ENCODE assay signal across 26 cellular contexts in the genomic region with DNA sequence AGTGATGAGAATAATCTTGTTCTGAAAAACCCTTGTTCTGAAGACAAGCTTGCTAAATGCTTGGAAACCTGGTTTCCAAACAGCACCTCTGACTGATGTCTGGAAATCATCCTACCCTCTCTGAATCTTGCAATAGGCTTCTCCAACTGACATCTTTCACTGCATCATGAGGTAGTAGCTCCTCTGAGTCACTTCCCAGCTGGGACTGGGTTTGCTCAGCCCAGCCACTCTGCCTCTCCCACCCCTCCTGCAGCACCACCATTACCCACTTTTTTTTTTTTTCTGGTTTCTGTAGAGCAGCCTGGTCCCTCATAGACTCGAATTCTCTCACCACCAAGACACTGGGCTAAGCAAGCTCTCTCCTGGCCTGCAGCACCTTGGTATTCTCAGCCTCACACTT.
"Had no signal": no experiment of that assay in that cellular context is flagged by ENCODE, and none has a peak within 500 bp of the region (broad histone marks: within the 10 kb centered on the region; RNA-seq: fewer than 3 reads in every experiment).

No MANE protein-coding gene starts in this region.

- H3K9ac ChIP-seq: parathyroid adenoma had no signal

- H3K27ac ChIP-seq: esophagus squamous epithelium, left ventricle myocardium inferior, parathyroid adenoma, psoas muscle, vagina had no signal

- H3K4me3 ChIP-seq: esophagus squamous epithelium, left ventricle myocardium inferior, lung, psoas muscle, smooth muscle cell, vagina had no signal

- DNase-seq: activated CD4-positive, alpha-beta T cell treated with anti-CD3 and anti-CD28 coated beads, Interleukin-2, amount 50 U/mL, for 1 hour; activated CD4-positive, CD25-positive, alpha-beta regulatory T cell treated with anti-CD3 and anti-CD28 coated beads, Interleukin-2, amount 50 U/mL, for 72 hours; activated CD8-positive, alpha-beta T cell treated with anti-CD3 and anti-CD28 coated beads for 36 hours; activated naive CD8-positive, alpha-beta T cell treated with anti-CD3 and anti-CD28 coated beads, Interleukin-2, amount 50 U/mL, for 24 hours; activated T-cell treated with anti-CD3 and anti-CD28 coated beads, Interleukin-2, amount 50 U/mL, for 48 hours; dermis blood vessel endothelial cell; effector CD4-positive, alpha-beta T cell; esophagus squamous epithelium; foreskin melanocyte; left ventricle myocardium inferior; naive B cell; psoas muscle; stimulated activated CD4-positive, alpha-beta T cell treated with anti-CD3 and anti-CD28 coated beads, Interleukin-1b, Interleukin-23, amount 100 ng/mL, for 48 hours; stimulated activated CD4-positive, alpha-beta T cell treated with anti-CD3 and anti-CD28 coated beads, Interleukin-4, amount 100 ng/mL, for 4 hours; stimulated activated CD8-positive, alpha-beta memory T cell treated with anti-CD3 and anti-CD28 coated beads, Interleukin-4, amount 100 ng/mL, for 48 hours; stimulated activated naive CD8-positive, alpha-beta T cell treated with anti-CD3 and anti-CD28 coated beads, Interleukin-15, amount 100 ng/mL, for 72 hours; substantia nigra; T-helper 2 cell had no signal

- H3K27me3 ChIP-seq: esophagus squamous epithelium, vagina had no signal

- H3K4me3 Mint-ChIP-seq: activated CD8-positive, alpha-beta T cell treated with anti-CD3 and anti-CD28 coated beads for 36 hours; activated naive CD4-positive, alpha-beta T cell treated with anti-CD3 and anti-CD28 coated beads, Interleukin-2, amount 50 U/mL, for 24 hours; activated naive CD8-positive, alpha-beta T cell treated with anti-CD3 and anti-CD28 coated beads, Interleukin-2, amount 50 U/mL, for 24 hours; naive B cell; stimulated activated memory B cell treated with anti-CD40 and anti-IgM and Interleukin-4, amounts not matched to agents 10 μg/mL and 1 μg/mL and 100 μg/mL, for 72 hours; stimulated activated naive CD8-positive, alpha-beta T cell treated with anti-CD3 and anti-CD28 coated beads, Interleukin-15, amount 100 ng/mL, for 72 hours; type B pancreatic cell had no signal

- H2AFZ ChIP-seq: parathyroid adenoma had no signal

- H3K9me3 ChIP-seq: esophagus squamous epithelium, left ventricle myocardium inferior, psoas muscle, vagina had no signal

- H3K4me1 Mint-ChIP-seq: activated naive CD4-positive, alpha-beta T cell treated with anti-CD3 and anti-CD28 coated beads, Interleukin-2, amount 50 U/mL, for 24 hours; activated naive CD8-positive, alpha-beta T cell treated with anti-CD3 and anti-CD28 coated beads, Interleukin-2, amount 50 U/mL, for 24 hours; naive B cell; stimulated activated memory B cell treated with anti-CD40 and anti-IgM and Interleukin-4, amounts not matched to agents 10 μg/mL and 1 μg/mL and 100 μg/mL, for 72 hours; stimulated activated naive CD8-positive, alpha-beta T cell treated with anti-CD3 and anti-CD28 coated beads, Interleukin-15, amount 100 ng/mL, for 72 hours had no signal

- H3K4me2 ChIP-seq: smooth muscle cell had no signal

- H3K4me1 ChIP-seq: esophagus squamous epithelium, left ventricle myocardium inferior, parathyroid adenoma, psoas muscle, vagina had no signal

- H3K27me3 Mint-ChIP-seq: activated CD8-positive, alpha-beta T cell treated with anti-CD3 and anti-CD28 coated beads for 36 hours; activated naive CD4-positive, alpha-beta T cell treated with anti-CD3 and anti-CD28 coated beads, Interleukin-2, amount 50 U/mL, for 24 hours; activated naive CD8-positive, alpha-beta T cell treated with anti-CD3 and anti-CD28 coated beads, Interleukin-2, amount 50 U/mL, for 24 hours; naive B cell; stimulated activated memory B cell treated with anti-CD40 and anti-IgM and Interleukin-4, amounts not matched to agents 10 μg/mL and 1 μg/mL and 100 μg/mL, for 72 hours; stimulated activated naive CD8-positive, alpha-beta T cell treated with anti-CD3 and anti-CD28 coated beads, Interleukin-15, amount 100 ng/mL, for 72 hours; type B pancreatic cell had no signal

- H3K36me3 Mint-ChIP-seq: activated naive CD4-positive, alpha-beta T cell treated with anti-CD3 and anti-CD28 coated beads, Interleukin-2, amount 50 U/mL, for 24 hours; naive B cell; stimulated activated memory B cell treated with anti-CD40 and anti-IgM and Interleukin-4, amounts not matched to agents 10 μg/mL and 1 μg/mL and 100 μg/mL, for 72 hours; type B pancreatic cell had no signal

- H3K79me2 ChIP-seq: parathyroid adenoma had no signal

- H3K9me3 Mint-ChIP-seq: activated CD8-positive, alpha-beta T cell treated with anti-CD3 and anti-CD28 coated beads for 36 hours; activated naive CD4-positive, alpha-beta T cell treated with anti-CD3 and anti-CD28 coated beads, Interleukin-2, amount 50 U/mL, for 24 hours; activated naive CD8-positive, alpha-beta T cell treated with anti-CD3 and anti-CD28 coated beads, Interleukin-2, amount 50 U/mL, for 24 hours; activated T-helper 2 cell treated with anti-CD3 and anti-CD28 coated beads, Interferon-gamma antibody, Interleukin-2, Interleukin-4, amounts not matched to agents 10 μg/mL and 5 μg/mL and 100 μg/mL, durations not matched to agents 14 hours and 24 hours and 36 hours; stimulated activated memory B cell treated with anti-CD40 and anti-IgM and Interleukin-4, amounts not matched to agents 10 μg/mL and 1 μg/mL and 100 μg/mL, for 72 hours; stimulated activated naive CD8-positive, alpha-beta T cell treated with anti-CD3 and anti-CD28 coated beads, Interleukin-15, amount 100 ng/mL, for 72 hours had no signal

- H3K36me3 ChIP-seq: esophagus squamous epithelium, left ventricle myocardium inferior, vagina had no signal

- H3K27ac Mint-ChIP-seq: activated CD8-positive, alpha-beta T cell treated with anti-CD3 and anti-CD28 coated beads for 36 hours; activated naive CD4-positive, alpha-beta T cell treated with anti-CD3 and anti-CD28 coated beads, Interleukin-2, amount 50 U/mL, for 24 hours; activated naive CD8-positive, alpha-beta T cell treated with anti-CD3 and anti-CD28 coated beads, Interleukin-2, amount 50 U/mL, for 24 hours; activated T-helper 2 cell treated with anti-CD3 and anti-CD28 coated beads, Interferon-gamma antibody, Interleukin-2, Interleukin-4, amounts not matched to agents 10 μg/mL and 5 μg/mL and 100 μg/mL, durations not matched to agents 14 hours and 24 hours and 36 hours; stimulated activated memory B cell treated with anti-CD40 and anti-IgM and Interleukin-4, amounts not matched to agents 10 μg/mL and 1 μg/mL and 100 μg/mL, for 72 hours; stimulated activated naive CD8-positive, alpha-beta T cell treated with anti-CD3 and anti-CD28 coated beads, Interleukin-15, amount 100 ng/mL, for 72 hours; type B pancreatic cell had no signal

- ATAC-seq: activated CD8-positive, alpha-beta T cell treated with anti-CD3 and anti-CD28 coated beads for 36 hours; activated naive CD8-positive, alpha-beta T cell treated with anti-CD3 and anti-CD28 coated beads, Interleukin-2, amount 50 U/mL, for 24 hours; psoas muscle; stimulated activated memory B cell treated with anti-CD40 and anti-IgM and Interleukin-4, amounts not matched to agents 10 μg/mL and 1 μg/mL and 100 μg/mL, for 72 hours; stimulated activated naive CD8-positive, alpha-beta T cell treated with anti-CD3 and anti-CD28 coated beads, Interleukin-15, amount 100 ng/mL, for 72 hours had no signal
